ENCODE assay signal across 1 cellular context in genomic region chr11:76793391-76793811, GRCh38.
TF ChIP-seq lines count a peak whose summit lies in the region.

No MANE protein-coding gene starts in this region.

TF ChIP-seq in H1, 55 proteins besides CTCF, POLR2A, EP300 and RAD21:
- TF ChIP-seq POU5F1 (IDR thresholded peaks at IDR 0.05; ENCODE audit: low read depth, low read length) (no peak), NANOG (IDR thresholded peaks at IDR 0.05; ENCODE audit: insufficient read depth, low read depth, low read length, poor library complexity, severe bottlenecking) (no peak), CHD7 (IDR thresholded peaks at IDR 0.05; ENCODE audit: insufficient replicate concordance, low read length) (no peak), POLR2AphosphoS5 (IDR thresholded peaks at IDR 0.05; ENCODE audit: low read depth, low read length) (no peak), JUN (IDR thresholded peaks at IDR 0.05; ENCODE audit: low read depth, low read length) (no peak), SP1 (IDR thresholded peaks at IDR 0.05; ENCODE audit: low read depth, low read length) (no peak), ATF3 (IDR thresholded peaks at IDR 0.05; ENCODE audit: insufficient read depth, low read depth, low read length) (no peak), CBX5 (IDR thresholded peaks at IDR 0.05; ENCODE audit: low read depth, low read length) (no peak), TAF1 (IDR thresholded peaks at IDR 0.05; ENCODE audit: low read depth, low read length) (no peak), ZNF274 (IDR thresholded peaks at IDR 0.05; ENCODE audit: borderline replicate concordance, extremely low read depth, low read length) (no peak), FOSL1 (IDR thresholded peaks at IDR 0.05; ENCODE audit: insufficient read depth, low read depth, low read length) (no peak)
- TF ChIP-seq, protein P1, sequence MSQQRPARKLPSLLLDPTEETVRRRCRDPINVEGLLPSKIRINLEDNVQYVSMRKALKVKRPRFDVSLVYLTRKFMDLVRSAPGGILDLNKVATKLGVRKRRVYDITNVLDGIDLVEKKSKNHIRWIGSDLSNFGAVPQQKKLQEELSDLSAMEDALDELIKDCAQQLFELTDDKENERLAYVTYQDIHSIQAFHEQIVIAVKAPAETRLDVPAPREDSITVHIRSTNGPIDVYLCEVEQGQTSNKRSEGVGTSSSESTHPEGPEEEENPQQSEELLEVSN (IDR thresholded peaks at IDR 0.05): no peak
